ENCODE assay signal across 1 cellular context in genomic region chr7:105531797-105532671, GRCh38.
TF ChIP-seq lines count a peak whose summit lies in the region.

Gene RINT1, plus strand, starts transcription at chr7:105532201. Its CDS starts 115 bp downstream, at chr7:105532316.

TF ChIP-seq in HepG2, 621 proteins besides CTCF, POLR2A, EP300 and RAD21 (continued from another document and continues in another):
- TF ChIP-seq, protein P1, sequence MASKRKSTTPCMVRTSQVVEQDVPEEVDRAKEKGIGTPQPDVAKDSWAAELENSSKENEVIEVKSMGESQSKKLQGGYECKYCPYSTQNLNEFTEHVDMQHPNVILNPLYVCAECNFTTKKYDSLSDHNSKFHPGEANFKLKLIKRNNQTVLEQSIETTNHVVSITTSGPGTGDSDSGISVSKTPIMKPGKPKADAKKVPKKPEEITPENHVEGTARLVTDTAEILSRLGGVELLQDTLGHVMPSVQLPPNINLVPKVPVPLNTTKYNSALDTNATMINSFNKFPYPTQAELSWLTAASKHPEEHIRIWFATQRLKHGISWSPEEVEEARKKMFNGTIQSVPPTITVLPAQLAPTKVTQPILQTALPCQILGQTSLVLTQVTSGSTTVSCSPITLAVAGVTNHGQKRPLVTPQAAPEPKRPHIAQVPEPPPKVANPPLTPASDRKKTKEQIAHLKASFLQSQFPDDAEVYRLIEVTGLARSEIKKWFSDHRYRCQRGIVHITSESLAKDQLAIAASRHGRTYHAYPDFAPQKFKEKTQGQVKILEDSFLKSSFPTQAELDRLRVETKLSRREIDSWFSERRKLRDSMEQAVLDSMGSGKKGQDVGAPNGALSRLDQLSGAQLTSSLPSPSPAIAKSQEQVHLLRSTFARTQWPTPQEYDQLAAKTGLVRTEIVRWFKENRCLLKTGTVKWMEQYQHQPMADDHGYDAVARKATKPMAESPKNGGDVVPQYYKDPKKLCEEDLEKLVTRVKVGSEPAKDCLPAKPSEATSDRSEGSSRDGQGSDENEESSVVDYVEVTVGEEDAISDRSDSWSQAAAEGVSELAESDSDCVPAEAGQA (IDR thresholded peaks at IDR 0.05; ENCODE audit: low read depth): peak; percentile 66
- TF ChIP-seq, protein P1 (CRISPR knock-in tag; IDR thresholded peaks at IDR 0.05; ENCODE audit: borderline replicate concordance): no peak
- TF ChIP-seq ZNF430 (CRISPR knock-in tag; IDR thresholded peaks at IDR 0.05) (peak; percentile 96; the same call in 1 of the 2 replicates), RBM39 (IDR thresholded peaks at IDR 0.05; ENCODE audit: low read depth, low read length, poor library complexity, severe bottlenecking) (peak; percentile 86), ZBTB8A (CRISPR knock-in tag; IDR thresholded peaks at IDR 0.05; ENCODE audit: borderline replicate concordance, low read depth) (no peak), CHD2 (IDR thresholded peaks at IDR 0.05; ENCODE audit: low read depth, low read length) (no peak), XRCC5 (optimal IDR thresholded peaks at IDR 0.05; ENCODE audit: low read length) (peak; percentile 99), EEA1 (CRISPR knock-in tag; IDR thresholded peaks at IDR 0.05; ENCODE audit: borderline replicate concordance) (peak; percentile 94; the same call in 1 of the 2 replicates), TOPORS (CRISPR knock-in tag; IDR thresholded peaks at IDR 0.05) (no peak), RCOR2 (CRISPR knock-in tag; IDR thresholded peaks at IDR 0.05) (no peak), ZNF354B (CRISPR knock-in tag; IDR thresholded peaks at IDR 0.05) (no peak), ZNF660 (CRISPR knock-in tag; IDR thresholded peaks at IDR 0.05; ENCODE audit: borderline replicate concordance, low read depth) (no peak), ZNF121 (CRISPR knock-in tag; IDR thresholded peaks at IDR 0.05) (no peak), SRF (IDR thresholded peaks at IDR 0.05; ENCODE audit: low read depth, low read length) (no peak), NCOR1 (IDR thresholded peaks at IDR 0.05; ENCODE audit: borderline replicate concordance, low read length) (no peak), ARHGAP35 (CRISPR knock-in tag; IDR thresholded peaks at IDR 0.05; ENCODE audit: borderline replicate concordance) (peak; percentile 69; the same call in 1 of the 2 replicates), ZIK1 (CRISPR knock-in tag; IDR thresholded peaks at IDR 0.05; ENCODE audit: borderline replicate concordance, low read depth) (no peak), SNAPC5 (CRISPR knock-in tag; IDR thresholded peaks at IDR 0.05; ENCODE audit: borderline replicate concordance) (no peak), ZUFSP (CRISPR knock-in tag; IDR thresholded peaks at IDR 0.05; ENCODE audit: borderline replicate concordance) (no peak), TAF15 (IDR thresholded peaks at IDR 0.05; ENCODE audit: low read depth, low read length, poor library complexity, severe bottlenecking) (no peak), RXRA (CRISPR knock-in tag; IDR thresholded peaks at IDR 0.05) (peak; percentile 83), POLR2G (IDR thresholded peaks at IDR 0.05; ENCODE audit: low read depth, low read length) (peak; percentile 98), HNRNPH1 (optimal IDR thresholded peaks at IDR 0.05; ENCODE audit: low read depth, low read length) (no peak), MIXL1 (CRISPR knock-in tag; IDR thresholded peaks at IDR 0.05) (peak; percentile 76; the same call in 1 of the 2 replicates), PAF1 (CRISPR knock-in tag; IDR thresholded peaks at IDR 0.05) (no peak), ZNF672 (CRISPR knock-in tag; IDR thresholded peaks at IDR 0.05) (no peak), ZNF766 (CRISPR knock-in tag; IDR thresholded peaks at IDR 0.05; ENCODE audit: borderline replicate concordance) (0 out of 2 replicates have a peak, but pooled peaks have one; percentile 51), ISX (CRISPR knock-in tag; conservative IDR thresholded peaks at IDR 0.05) (no peak), ZNF446 (CRISPR knock-in tag; IDR thresholded peaks at IDR 0.05) (no peak; the same call in 1 of the 2 replicates), PITX1 (CRISPR knock-in tag; IDR thresholded peaks at IDR 0.05) (peak; percentile 72)
- TF ChIP-seq, protein P2, sequence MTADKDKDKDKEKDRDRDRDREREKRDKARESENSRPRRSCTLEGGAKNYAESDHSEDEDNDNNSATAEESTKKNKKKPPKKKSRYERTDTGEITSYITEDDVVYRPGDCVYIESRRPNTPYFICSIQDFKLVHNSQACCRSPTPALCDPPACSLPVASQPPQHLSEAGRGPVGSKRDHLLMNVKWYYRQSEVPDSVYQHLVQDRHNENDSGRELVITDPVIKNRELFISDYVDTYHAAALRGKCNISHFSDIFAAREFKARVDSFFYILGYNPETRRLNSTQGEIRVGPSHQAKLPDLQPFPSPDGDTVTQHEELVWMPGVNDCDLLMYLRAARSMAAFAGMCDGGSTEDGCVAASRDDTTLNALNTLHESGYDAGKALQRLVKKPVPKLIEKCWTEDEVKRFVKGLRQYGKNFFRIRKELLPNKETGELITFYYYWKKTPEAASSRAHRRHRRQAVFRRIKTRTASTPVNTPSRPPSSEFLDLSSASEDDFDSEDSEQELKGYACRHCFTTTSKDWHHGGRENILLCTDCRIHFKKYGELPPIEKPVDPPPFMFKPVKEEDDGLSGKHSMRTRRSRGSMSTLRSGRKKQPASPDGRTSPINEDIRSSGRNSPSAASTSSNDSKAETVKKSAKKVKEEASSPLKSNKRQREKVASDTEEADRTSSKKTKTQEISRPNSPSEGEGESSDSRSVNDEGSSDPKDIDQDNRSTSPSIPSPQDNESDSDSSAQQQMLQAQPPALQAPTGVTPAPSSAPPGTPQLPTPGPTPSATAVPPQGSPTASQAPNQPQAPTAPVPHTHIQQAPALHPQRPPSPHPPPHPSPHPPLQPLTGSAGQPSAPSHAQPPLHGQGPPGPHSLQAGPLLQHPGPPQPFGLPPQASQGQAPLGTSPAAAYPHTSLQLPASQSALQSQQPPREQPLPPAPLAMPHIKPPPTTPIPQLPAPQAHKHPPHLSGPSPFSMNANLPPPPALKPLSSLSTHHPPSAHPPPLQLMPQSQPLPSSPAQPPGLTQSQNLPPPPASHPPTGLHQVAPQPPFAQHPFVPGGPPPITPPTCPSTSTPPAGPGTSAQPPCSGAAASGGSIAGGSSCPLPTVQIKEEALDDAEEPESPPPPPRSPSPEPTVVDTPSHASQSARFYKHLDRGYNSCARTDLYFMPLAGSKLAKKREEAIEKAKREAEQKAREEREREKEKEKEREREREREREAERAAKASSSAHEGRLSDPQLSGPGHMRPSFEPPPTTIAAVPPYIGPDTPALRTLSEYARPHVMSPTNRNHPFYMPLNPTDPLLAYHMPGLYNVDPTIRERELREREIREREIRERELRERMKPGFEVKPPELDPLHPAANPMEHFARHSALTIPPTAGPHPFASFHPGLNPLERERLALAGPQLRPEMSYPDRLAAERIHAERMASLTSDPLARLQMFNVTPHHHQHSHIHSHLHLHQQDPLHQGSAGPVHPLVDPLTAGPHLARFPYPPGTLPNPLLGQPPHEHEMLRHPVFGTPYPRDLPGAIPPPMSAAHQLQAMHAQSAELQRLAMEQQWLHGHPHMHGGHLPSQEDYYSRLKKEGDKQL (CRISPR knock-in tag; IDR thresholded peaks at IDR 0.05; ENCODE audit: low read depth): 0 out of 2 replicates have a peak, but pooled peaks have one; percentile 54
- TF ChIP-seq, protein P3, sequence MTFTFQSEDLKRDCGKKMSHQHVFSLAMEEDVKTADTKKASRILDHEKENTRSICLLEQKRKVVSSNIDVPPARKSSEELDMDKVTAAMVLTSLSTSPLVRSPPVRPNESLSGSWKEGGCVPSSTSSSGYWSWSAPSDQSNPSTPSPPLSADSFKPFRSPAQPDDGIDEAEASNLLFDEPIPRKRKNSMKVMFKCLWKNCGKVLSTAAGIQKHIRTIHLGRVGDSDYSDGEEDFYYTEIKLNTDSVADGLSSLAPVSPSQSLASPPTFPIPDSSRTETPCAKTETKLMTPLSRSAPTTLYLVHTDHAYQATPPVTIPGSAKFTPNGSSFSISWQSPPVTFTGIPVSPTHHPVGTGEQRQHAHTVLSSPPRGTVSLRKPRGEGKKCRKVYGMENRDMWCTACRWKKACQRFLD (CRISPR knock-in tag; IDR thresholded peaks at IDR 0.05; ENCODE audit: borderline replicate concordance): peak; percentile 81; the same call in 1 of the 2 replicates
- TF ChIP-seq, protein P4, sequence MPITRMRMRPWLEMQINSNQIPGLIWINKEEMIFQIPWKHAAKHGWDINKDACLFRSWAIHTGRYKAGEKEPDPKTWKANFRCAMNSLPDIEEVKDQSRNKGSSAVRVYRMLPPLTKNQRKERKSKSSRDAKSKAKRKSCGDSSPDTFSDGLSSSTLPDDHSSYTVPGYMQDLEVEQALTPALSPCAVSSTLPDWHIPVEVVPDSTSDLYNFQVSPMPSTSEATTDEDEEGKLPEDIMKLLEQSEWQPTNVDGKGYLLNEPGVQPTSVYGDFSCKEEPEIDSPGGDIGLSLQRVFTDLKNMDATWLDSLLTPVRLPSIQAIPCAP (CRISPR knock-in tag; IDR thresholded peaks at IDR 0.05; ENCODE audit: low read depth): no peak
- TF ChIP-seq, protein P5, sequence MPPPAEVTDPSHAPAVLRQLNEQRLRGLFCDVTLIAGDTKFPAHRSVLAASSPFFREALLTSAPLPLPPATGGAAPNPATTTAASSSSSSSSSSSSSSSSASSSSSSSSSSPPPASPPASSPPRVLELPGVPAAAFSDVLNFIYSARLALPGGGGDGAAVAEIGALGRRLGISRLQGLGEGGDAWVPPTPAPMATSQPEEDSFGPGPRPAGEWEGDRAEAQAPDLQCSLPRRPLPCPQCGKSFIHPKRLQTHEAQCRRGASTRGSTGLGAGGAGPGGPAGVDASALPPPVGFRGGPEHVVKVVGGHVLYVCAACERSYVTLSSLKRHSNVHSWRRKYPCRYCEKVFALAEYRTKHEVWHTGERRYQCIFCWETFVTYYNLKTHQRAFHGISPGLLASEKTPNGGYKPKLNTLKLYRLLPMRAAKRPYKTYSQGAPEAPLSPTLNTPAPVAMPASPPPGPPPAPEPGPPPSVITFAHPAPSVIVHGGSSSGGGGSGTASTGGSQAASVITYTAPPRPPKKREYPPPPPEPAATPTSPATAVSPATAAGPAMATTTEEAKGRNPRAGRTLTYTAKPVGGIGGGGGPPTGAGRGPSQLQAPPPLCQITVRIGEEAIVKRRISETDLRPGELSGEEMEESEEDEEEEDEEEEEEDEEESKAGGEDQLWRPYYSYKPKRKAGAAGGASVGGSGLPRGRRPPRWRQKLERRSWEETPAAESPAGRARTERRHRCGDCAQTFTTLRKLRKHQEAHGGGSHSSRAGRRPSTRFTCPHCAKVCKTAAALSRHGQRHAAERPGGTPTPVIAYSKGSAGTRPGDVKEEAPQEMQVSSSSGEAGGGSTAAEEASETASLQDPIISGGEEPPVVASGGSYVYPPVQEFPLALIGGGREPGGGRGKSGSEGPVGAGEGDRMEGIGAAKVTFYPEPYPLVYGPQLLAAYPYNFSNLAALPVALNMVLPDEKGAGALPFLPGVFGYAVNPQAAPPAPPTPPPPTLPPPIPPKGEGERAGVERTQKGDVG (CRISPR knock-in tag; IDR thresholded peaks at IDR 0.05; ENCODE audit: borderline replicate concordance): no peak
- TF ChIP-seq, protein P6, sequence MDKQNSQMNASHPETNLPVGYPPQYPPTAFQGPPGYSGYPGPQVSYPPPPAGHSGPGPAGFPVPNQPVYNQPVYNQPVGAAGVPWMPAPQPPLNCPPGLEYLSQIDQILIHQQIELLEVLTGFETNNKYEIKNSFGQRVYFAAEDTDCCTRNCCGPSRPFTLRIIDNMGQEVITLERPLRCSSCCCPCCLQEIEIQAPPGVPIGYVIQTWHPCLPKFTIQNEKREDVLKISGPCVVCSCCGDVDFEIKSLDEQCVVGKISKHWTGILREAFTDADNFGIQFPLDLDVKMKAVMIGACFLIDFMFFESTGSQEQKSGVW (CRISPR knock-in tag; IDR thresholded peaks at IDR 0.05; ENCODE audit: borderline replicate concordance): no peak
- TF ChIP-seq, protein P7, sequence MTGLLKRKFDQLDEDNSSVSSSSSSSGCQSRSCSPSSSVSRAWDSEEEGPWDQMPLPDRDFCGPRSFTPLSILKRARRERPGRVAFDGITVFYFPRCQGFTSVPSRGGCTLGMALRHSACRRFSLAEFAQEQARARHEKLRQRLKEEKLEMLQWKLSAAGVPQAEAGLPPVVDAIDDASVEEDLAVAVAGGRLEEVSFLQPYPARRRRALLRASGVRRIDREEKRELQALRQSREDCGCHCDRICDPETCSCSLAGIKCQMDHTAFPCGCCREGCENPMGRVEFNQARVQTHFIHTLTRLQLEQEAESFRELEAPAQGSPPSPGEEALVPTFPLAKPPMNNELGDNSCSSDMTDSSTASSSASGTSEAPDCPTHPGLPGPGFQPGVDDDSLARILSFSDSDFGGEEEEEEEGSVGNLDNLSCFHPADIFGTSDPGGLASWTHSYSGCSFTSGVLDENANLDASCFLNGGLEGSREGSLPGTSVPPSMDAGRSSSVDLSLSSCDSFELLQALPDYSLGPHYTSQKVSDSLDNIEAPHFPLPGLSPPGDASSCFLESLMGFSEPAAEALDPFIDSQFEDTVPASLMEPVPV (CRISPR knock-in tag; IDR thresholded peaks at IDR 0.05): no peak
